Comparison of ENCODE assay signal across 25 cellular contexts in genomic region chr1:227712648-227713047, GRCh38. TPM values are rescaled to one million over a fixed set of nuclear protein-coding genes. Genes with fewer than 3 reads are reported as not detected.
A peak's percentile ranks its signal among the peaks of the same experiment; 100 is the strongest.
DNase-seq lines count a peak whose midpoint lies in the region; ATAC-seq and TF ChIP-seq lines count a peak whose summit lies in the region.
"Had no signal": no experiment of that assay in that cellular context is flagged by ENCODE, and none has a peak within 500 bp of the region (broad histone marks: within the 10 kb centered on the region; RNA-seq: fewer than 3 reads in every experiment).

No MANE protein-coding gene starts in this region.

- intact Hi-C loops in uterus (cut with DNase I; ENCODE audit: low total_unique reads): no loop called here

- H3K36me3 ChIP-seq in HAP-1 (replicated peaks): no peaks in the 10 kb centered on the region
- no peaks in the 10 kb centered on the region for H3K36me3 ChIP-seq in uterus
- no peaks in the 10 kb centered on the region for H3K36me3 ChIP-seq in brain microvascular endothelial cell (replicated peaks)
- H3K36me3 ChIP-seq: lower lobe of right lung had no signal

- no peaks in the 10 kb centered on the region; the same call in 1 of the 2 replicates for H3K9me3 ChIP-seq in HAP-1
- no peaks in the 10 kb centered on the region for H3K9me3 ChIP-seq in uterus

- TF ChIP-seq CTCF in GM13976 (IDR thresholded peaks at IDR 0.05; ENCODE audit: borderline replicate concordance, control extremely low read depth, extremely low read depth, insufficient read depth, missing control alignments) (no peak), GM20000 (IDR thresholded peaks at IDR 0.05; ENCODE audit: extremely low read depth, missing control alignments) (no peak), uterus (IDR thresholded peaks at IDR 0.05) (no peak), brain microvascular endothelial cell (IDR thresholded peaks at IDR 0.05; ENCODE audit: low read depth, low read length, missing control alignments) (no peak)

- ATAC-seq in HG02870 (IDR thresholded peaks at IDR 0.05; ENCODE audit: unreplicated experiment) (peak; percentile 65), HG03469 (IDR thresholded peaks at IDR 0.05; ENCODE audit: unreplicated experiment) (peak; percentile 81)
- ATAC-seq: activated naive CD8-positive, alpha-beta T cell treated with anti-CD3 and anti-CD28 coated beads, Interleukin-2, amount 50 U/mL, for 24 hours; lower lobe of right lung; natural killer cell treated with Interleukin-12 subunit alpha and Interleukin-12 subunit beta and Interleukin-15 and Interleukin-18, amount 100 ng/mL, for 72 hours; T-helper 17 cell had no signal

- DNase-seq in GM13976 (ENCODE audit: low spot score): peak; percentile 59
- peak; percentile 54 for DNase-seq in GM20000 (ENCODE audit: low spot score)
- DNase-seq in HAP-1 (ENCODE audit: low spot score in 2 of 2): no peak
- no peak for DNase-seq in uterus
- no peak for DNase-seq in ureter (ENCODE audit: low spot score)
- no peak for DNase-seq in brain microvascular endothelial cell
- DNase-seq: activated CD4-positive, alpha-beta T cell treated with anti-CD3 and anti-CD28 coated beads for 1 hour; activated gamma-delta T cell treated with Interleukin-2 at 50 U/mL for 16 hours; activated naive CD8-positive, alpha-beta T cell treated with anti-CD3 and anti-CD28 coated beads, Interleukin-2, amount 50 U/mL, for 24 hours; activated T-cell treated with anti-CD3 and anti-CD28 coated beads, Interleukin-2, amount 50 U/mL, for 1 hour; cerebellar nuclear complex; DMS53; dorsolateral prefrontal cortex; glutamatergic neuron; kidney glomerular epithelial cell; lower lobe of right lung; NCI-H1105; NCI-H2029 treated with DMSO at 0.1 percent for 48 hours; NCI-H226; substantia nigra; T-helper 17 cell had no signal

- no peak overlapping the region for H3K27ac ChIP-seq in uterus
- no peak overlapping the region for H3K27ac ChIP-seq in brain microvascular endothelial cell
- H3K27ac ChIP-seq: dorsolateral prefrontal cortex, lower lobe of right lung had no signal

- in situ Hi-C loops in GM13976 (cut with MboI; ENCODE audit: low sequenced_read_pairs, unreplicated experiment) (no loop called here), HAP-1 (cut with MboI; ENCODE audit: low sequenced_read_pairs) (no loop called here), brain microvascular endothelial cell (cut with HindIII; ENCODE audit: low pct_ligation_motif_present, low sequenced_read_pairs) (no loop called here)

- H3K4me3 ChIP-seq in HAP-1 (no peak overlapping the region), uterus (no peak overlapping the region), brain microvascular endothelial cell (ENCODE audit: low read depth, low read length) (no peak overlapping the region)
- H3K4me3 ChIP-seq: dorsolateral prefrontal cortex, lower lobe of right lung, smooth muscle cell had no signal

- H3K27me3 ChIP-seq in HAP-1 (ENCODE audit: low read depth) (no peaks in the 10 kb centered on the region), uterus (no peaks in the 10 kb centered on the region), brain microvascular endothelial cell (replicated peaks) (no peaks in the 10 kb centered on the region)
- H3K27me3 ChIP-seq: dorsolateral prefrontal cortex had no signal

- H3K4me1 ChIP-seq in HAP-1 (no peaks in the 10 kb centered on the region), uterus (no peaks in the 10 kb centered on the region)
- H3K4me1 ChIP-seq: lower lobe of right lung had no signal

- no peak for TF ChIP-seq POLR2A in uterus (IDR thresholded peaks at IDR 0.05)

RNA-seq across cellular contexts. Expression of gene JMJD4, which starts 22.5 kb away (rescaled TPM):
- total RNA-seq in uterus (10 to 100 TPM in 2 of 4 donors, 1 to 10 TPM in 2; 5.0 to 29.6 (median 15.7) TPM), ureter (21.3 TPM)

RNA-seq across cellular contexts. Expression of gene SNAP47, which starts 22.6 kb away (rescaled TPM):
- total RNA-seq in uterus (10 to 100 TPM; 33.3 to 75.5 (median 55.2) TPM), ureter (31.1 TPM)

Comparison
In these comparisons a context has a peak if more than half of its experiments do, and no peak if none do; other contexts are left out.
1. DNase-seq: peak in GM13976 (single experiment) and GM20000 (single experiment); none in HAP-1 (0 of 2), uterus (0 of 2), ureter (single experiment) and brain microvascular endothelial cell (single experiment).